ENCODE assay signal across 14 cellular contexts in the genomic region with DNA sequence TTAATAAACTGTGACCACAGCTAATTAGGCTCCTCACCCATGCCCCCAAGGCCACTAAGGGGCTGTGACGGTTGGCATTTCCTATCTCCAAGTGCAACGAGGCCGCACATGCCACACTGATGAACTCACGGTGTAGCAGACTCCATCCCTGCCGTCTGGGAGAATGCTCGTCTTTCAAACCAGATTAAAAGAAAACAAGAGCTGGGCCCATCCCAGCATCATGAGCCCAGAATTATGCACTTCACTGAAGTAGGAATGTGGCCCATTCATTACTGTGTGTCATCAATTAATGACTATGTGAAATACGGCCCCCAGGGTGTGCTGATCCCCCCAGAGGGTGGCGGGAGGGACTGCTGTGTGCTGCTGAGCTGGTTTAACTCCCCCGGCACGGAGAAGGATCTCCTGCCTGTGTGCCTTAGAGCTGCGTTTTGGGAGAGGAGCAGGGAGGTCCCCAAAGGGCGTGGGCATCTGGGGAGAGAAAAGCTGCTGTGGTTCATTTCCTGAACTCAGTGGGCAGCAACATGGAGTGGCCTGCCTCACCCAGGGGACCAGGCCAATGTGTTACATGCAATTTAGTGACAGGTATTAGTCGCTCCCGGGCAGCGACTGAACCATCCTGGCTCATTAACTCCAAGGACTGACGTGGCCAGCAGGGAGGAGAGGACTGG.
DNase-seq lines count a peak whose midpoint lies in the region; ATAC-seq and TF ChIP-seq lines count a peak whose summit lies in the region.
"Had no signal": no experiment of that assay in that cellular context is flagged by ENCODE, and none has a peak within 500 bp of the region (broad histone marks: within the 10 kb centered on the region; RNA-seq: fewer than 3 reads in every experiment).

No MANE protein-coding gene starts in this region.

- H3K27ac ChIP-seq in ACC112 (ENCODE audit: low read depth, low read length) = peak overlapping the region; percentile 98
- H3K27ac ChIP-seq in thyroid gland = no peak overlapping the region
- H3K27ac ChIP-seq: parathyroid adenoma had no signal

- H3K36me3 ChIP-seq in ACC112 (ENCODE audit: insufficient read depth, low read length) = no peaks in the 10 kb centered on the region
- H3K36me3 ChIP-seq in thyroid gland = no peaks in the 10 kb centered on the region

- peaks cover 41% of the 10 kb centered on the region for H3K4me1 ChIP-seq in ACC112 (ENCODE audit: control insufficient read depth, insufficient read depth, low read length, unreplicated experiment)
- peaks cover 0 to 6% of the 10 kb centered on the region in 2 donors for H3K4me1 ChIP-seq in thyroid gland
- H3K4me1 ChIP-seq: parathyroid adenoma had no signal

- H3K27me3 ChIP-seq in ACC112 (ENCODE audit: insufficient read depth, low read length) = no peaks in the 10 kb centered on the region
- H3K27me3 ChIP-seq in thyroid gland = no peaks in the 10 kb centered on the region

- H2AFZ ChIP-seq in ACC112 (ENCODE audit: low read length, unreplicated experiment) = peak overlapping the region; percentile 90
- H2AFZ ChIP-seq: parathyroid adenoma had no signal

- H3K9me3 ChIP-seq in thyroid gland = no peaks in the 10 kb centered on the region

- DNase-seq in HT1080 (ENCODE audit: low read depth) (peak; percentile 31), choroid plexus epithelial cell (ENCODE audit: low read depth) (peak; percentile 42), myocyte (ENCODE audit: low read depth) (peak; percentile 67), thyroid gland (no peak)
- no peak for DNase-seq in activated CD4-positive, CD25-positive, alpha-beta regulatory T cell treated with anti-CD3 and anti-CD28 coated beads, Interleukin-2, amount 50 U/mL, for 72 hours
- DNase-seq in activated CD4-positive, alpha-beta T cell treated with anti-CD3 and anti-CD28 coated beads for 48 hours = no peak
- DNase-seq: DMS79 treated with DMSO at 0.1 percent for 48 hours, left cardiac atrium, NCI-H1417 treated with DMSO at 0.1 percent for 48 hours, NCI-H774 had no signal

- H3K4me3 ChIP-seq in ACC112 (ENCODE audit: low read depth, low read length) (peak overlapping the region; percentile 46; the same call in 1 of the 2 replicates), choroid plexus epithelial cell (ENCODE audit: low read depth, low read length) (no peak overlapping the region), thyroid gland (replicated peaks in 1 of 3) (no peak overlapping the region)

- TF ChIP-seq POLR2A in thyroid gland (IDR thresholded peaks at IDR 0.05) = no peak

- no peak for ATAC-seq in HG03460 (IDR thresholded peaks at IDR 0.05; ENCODE audit: unreplicated experiment)
- ATAC-seq: activated T-helper 17 cell treated with anti-CD3 and anti-CD28 coated beads, Interleukin-2, amount 50 U/mL, for 72 hours; left cardiac atrium had no signal

- TF ChIP-seq CTCF in choroid plexus epithelial cell (conservative IDR thresholded peaks at IDR 0.05; ENCODE audit: low read depth, low read length) (no peak), thyroid gland (IDR thresholded peaks at IDR 0.05) (no peak)

- intact Hi-C loops in thyroid gland (cut with DNase I) = no loop called here

- H3K79me2 ChIP-seq in ACC112 (ENCODE audit: control insufficient read depth, insufficient read depth, low read length, unreplicated experiment) = no peaks in the 10 kb centered on the region
- H3K79me2 ChIP-seq: parathyroid adenoma had no signal

- WGBS in thyroid gland, 2 donors = 65 to 73% methylated on average over 16 of the region's 16 CpGs

Comparison
In these comparisons a context has a peak if more than half of its experiments do, and no peak if none do; other contexts are left out.
1. DNase-seq: peak in HT1080 (single experiment), choroid plexus epithelial cell (single experiment) and myocyte (single experiment); none in activated CD4-positive, CD25-positive, alpha-beta regulatory T cell treated with anti-CD3 and anti-CD28 coated beads, Interleukin-2, amount 50 U/mL, for 72 hours (single experiment), activated CD4-positive, alpha-beta T cell treated with anti-CD3 and anti-CD28 coated beads for 48 hours (single experiment) and thyroid gland (0 of 2).